Comparison of ENCODE assay signal across 23 cellular contexts in the genomic region with DNA sequence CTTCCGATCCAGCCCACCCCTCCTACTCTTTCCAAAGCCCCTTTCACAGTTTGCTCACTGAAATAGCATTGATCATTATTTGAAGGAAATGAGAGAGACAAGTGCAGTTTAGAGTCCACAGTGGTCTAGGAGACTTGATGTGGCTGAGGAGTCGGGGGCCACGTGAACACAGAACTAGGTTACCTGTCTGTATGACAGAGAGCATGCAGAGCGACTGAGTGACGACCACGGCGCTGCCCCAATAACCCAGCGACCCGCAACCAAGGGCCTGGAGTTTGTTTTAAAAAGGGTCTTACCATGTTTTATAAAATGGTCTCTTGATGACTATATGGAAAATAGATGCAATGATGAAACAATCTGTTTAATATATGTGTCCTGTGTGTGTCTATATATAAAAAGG. TPM values are rescaled to one million over a fixed set of nuclear protein-coding genes. Genes with fewer than 3 reads are reported as not detected.
DNase-seq lines count a peak whose midpoint lies in the region; ATAC-seq, FAIRE-seq and TF ChIP-seq lines count a peak whose summit lies in the region.
"Had no signal": no experiment of that assay in that cellular context is flagged by ENCODE, and none has a peak within 500 bp of the region (broad histone marks: within the 10 kb centered on the region; RNA-seq: fewer than 3 reads in every experiment).

No MANE protein-coding gene starts in this region.

- no peak for ATAC-seq in activated CD8-positive, alpha-beta memory T cell treated with anti-CD3 and anti-CD28 coated beads, Interleukin-2, amount 10 ng/mL, durations not matched to agents 7 days and 5 days
- ATAC-seq in K562: no peak
- no peak for ATAC-seq in stimulated activated naive B cell treated with anti-CD40 and anti-IgM and Interleukin-4, amounts not matched to agents 10 μg/mL and 1 μg/mL and 100 μg/mL, for 72 hours (replicated peaks)
- ATAC-seq: HCT116, Right ventricle myocardium inferior had no signal

- no peak overlapping the region for H2AFZ ChIP-seq in K562 (ENCODE audit: low read depth, low read length)

- CTCF ChIA-PET in activated CD8-positive, alpha-beta memory T cell treated with anti-CD3 and anti-CD28 coated beads, Interleukin-2, amount 10 ng/mL, durations not matched to agents 7 days and 5 days (lab: Charles Lee): no interaction called here
- CTCF ChIA-PET in K562 (lab: Yijun Ruan, JAX; ENCODE audit: low intra/inter-chr PET ratio): no interaction called here

- H3K9ac ChIP-seq in K562 (ENCODE audit: insufficient read depth in 1 of 2, low read depth in 2 of 2, low read length in 2 of 2): no peak overlapping the region

- 87% methylated on average over 3 of the region's 9 CpGs for WGBS in K562 (ENCODE audit: insufficient coverage, low coverage, missing lambda C conversion rate)

- no peaks in the 10 kb centered on the region for H3K27me3 Mint-ChIP-seq in activated CD8-positive, alpha-beta memory T cell treated with anti-CD3 and anti-CD28 coated beads, Interleukin-2, amount 10 ng/mL, durations not matched to agents 7 days and 5 days
- H3K27me3 Mint-ChIP-seq in glutamatergic neuron (ENCODE audit: unreplicated experiment): peaks cover 5% of the 10 kb centered on the region
- H3K27me3 Mint-ChIP-seq in stimulated activated naive B cell treated with anti-CD40 and anti-IgM and Interleukin-4, amounts not matched to agents 10 μg/mL and 1 μg/mL and 100 μg/mL, for 72 hours: no peaks in the 10 kb centered on the region

- H4K20me1 ChIP-seq in K562 (replicated peaks; ENCODE audit: control insufficient read depth, insufficient read depth, low read length): 0 out of 2 replicates have a peak, but pooled peaks cover 4% of the 10 kb centered on the region

- peaks cover 33% of the 10 kb centered on the region for H3K36me3 Mint-ChIP-seq in activated CD8-positive, alpha-beta memory T cell treated with anti-CD3 and anti-CD28 coated beads, Interleukin-2, amount 10 ng/mL, durations not matched to agents 7 days and 5 days
- H3K36me3 Mint-ChIP-seq in glutamatergic neuron (ENCODE audit: unreplicated experiment): peaks cover 23% of the 10 kb centered on the region
- peaks cover 30 to 79% of the 10 kb centered on the region in 2 donors for H3K36me3 Mint-ChIP-seq in stimulated activated naive B cell treated with anti-CD40 and anti-IgM and Interleukin-4, amounts not matched to agents 10 μg/mL and 1 μg/mL and 100 μg/mL, for 72 hours

- intact Hi-C loops in K562 (cut with micrococcal nuclease): no loop called here
- intact Hi-C loops in posterior cingulate gyrus (cut with DNase I): no loop called here

- H3K9me3 Mint-ChIP-seq in activated CD8-positive, alpha-beta memory T cell treated with anti-CD3 and anti-CD28 coated beads, Interleukin-2, amount 10 ng/mL, durations not matched to agents 7 days and 5 days (ENCODE audit: low read depth): no peaks in the 10 kb centered on the region
- H3K9me3 Mint-ChIP-seq in glutamatergic neuron (ENCODE audit: unreplicated experiment): peaks cover 17% of the 10 kb centered on the region
- H3K9me3 Mint-ChIP-seq in stimulated activated naive B cell treated with anti-CD40 and anti-IgM and Interleukin-4, amounts not matched to agents 10 μg/mL and 1 μg/mL and 100 μg/mL, for 72 hours: no peaks in the 10 kb centered on the region

- peak; percentile 41 for DNase-seq in activated CD8-positive, alpha-beta memory T cell treated with anti-CD3 and anti-CD28 coated beads for 24 hours
- DNase-seq in activated CD8-positive, alpha-beta memory T cell treated with anti-CD3 and anti-CD28 coated beads, Interleukin-2, amount 10 ng/mL, durations not matched to agents 7 days and 5 days: no peak
- DNase-seq in K562 (ENCODE audit: extremely low read depth in 1 of 4, low spot score in 3 of 4) (no peak), glutamatergic neuron (no peak), ACHN (no peak), posterior cingulate gyrus (no peak)
- DNase-seq in stimulated activated CD8-positive, alpha-beta memory T cell treated with anti-CD3 and anti-CD28 coated beads, Interleukin-4, amount 100 ng/mL, for 48 hours: peak; percentile 16
- DNase-seq in stimulated activated naive B cell treated with anti-CD40 and anti-IgM and Interleukin-4, amounts not matched to agents 10 μg/mL and 1 μg/mL and 100 μg/mL, for 72 hours: no peak
- DNase-seq: COR-L47, DMS 273 treated with DMSO at 0.1 percent for 48 hours, DND-41, MM.1S, NCI-H1092 treated with DMSO at 0.1 percent for 48 hours, NCI-H146, NCI-H2029 treated with DMSO at 0.1 percent for 48 hours, NCI-H2171 treated with DMSO at 0.1 percent for 48 hours, NCI-H446 treated with DMSO at 0.1 percent for 48 hours, NCI-H748 treated with DMSO at 0.1 percent for 48 hours had no signal

- H3K36me3 ChIP-seq in K562 (ENCODE audit: control insufficient read depth, insufficient read depth, low read length): peaks cover 86% of the 10 kb centered on the region; the same call in 2 of the 3 replicates

- no peak overlapping the region for H3K4me3 ChIP-seq in K562

- no peak for TF ChIP-seq EP300 in K562 (IDR thresholded peaks at IDR 0.05; ENCODE audit: low read length)

- H3K9me3 ChIP-seq in K562 (replicated peaks; ENCODE audit: control insufficient read depth, insufficient read depth, low read depth, low read length): no peaks in the 10 kb centered on the region

- TF ChIP-seq POLR2A in K562 (conservative IDR thresholded peaks at IDR 0.05): no peak

- no peak overlapping the region for H3K4me3 Mint-ChIP-seq in activated CD8-positive, alpha-beta memory T cell treated with anti-CD3 and anti-CD28 coated beads, Interleukin-2, amount 10 ng/mL, durations not matched to agents 7 days and 5 days
- peak overlapping the region; percentile 1 for H3K4me3 Mint-ChIP-seq in glutamatergic neuron (ENCODE audit: unreplicated experiment)
- H3K4me3 Mint-ChIP-seq in stimulated activated naive B cell treated with anti-CD40 and anti-IgM and Interleukin-4, amounts not matched to agents 10 μg/mL and 1 μg/mL and 100 μg/mL, for 72 hours: no peak overlapping the region
- H3K4me3 Mint-ChIP-seq: CD14-positive monocyte had no signal

- TSS peak; percentile 60 for BruUV-seq in K562 (replicated peaks; lab: Mats Ljungman, UMichigan)

- H3K9me1 ChIP-seq in K562 (ENCODE audit: control insufficient read depth, insufficient read depth, low read length): no peaks in the 10 kb centered on the region

- POLR2A ChIA-PET in K562 (lab: Yijun Ruan, JAX): interaction anchor here (1.3 kb wide), 1 partner anchor 12 kb away, joined by 4 read pairs; no protein-coding TSS in a partner anchor

- in situ Hi-C loops in K562 (cut with MboI) (no loop called here), ACHN (cut with HindIII; ENCODE audit: low pct_ligation_motif_present, low pct_unique_long_range_greater_than_20kb, low sequenced_read_pairs) (no loop called here)

- no peaks in the 10 kb centered on the region for H3K27me3 ChIP-seq in K562 (ENCODE audit: control insufficient read depth in 2 of 2, insufficient read depth in 2 of 2, low read length in 2 of 2)

- no peaks in the 10 kb centered on the region for H3K4me1 ChIP-seq in K562 (replicated peaks in 1 of 2; ENCODE audit: control insufficient read depth in 2 of 2, insufficient read depth in 2 of 2, low read length in 2 of 2)

- H3K27ac ChIP-seq in K562 (ENCODE audit: extremely low read depth, low read depth, low read length): no peak overlapping the region
- H3K27ac ChIP-seq: 22Rv1 had no signal

- H3K4me2 ChIP-seq in K562 (ENCODE audit: insufficient read depth, low read length): no peak overlapping the region

- H3K4me1 Mint-ChIP-seq in activated CD8-positive, alpha-beta memory T cell treated with anti-CD3 and anti-CD28 coated beads, Interleukin-2, amount 10 ng/mL, durations not matched to agents 7 days and 5 days: no peaks in the 10 kb centered on the region
- H3K4me1 Mint-ChIP-seq in glutamatergic neuron (ENCODE audit: low read depth, unreplicated experiment): peaks cover 4% of the 10 kb centered on the region
- H3K4me1 Mint-ChIP-seq in stimulated activated naive B cell treated with anti-CD40 and anti-IgM and Interleukin-4, amounts not matched to agents 10 μg/mL and 1 μg/mL and 100 μg/mL, for 72 hours: no peaks in the 10 kb centered on the region
- H3K4me1 Mint-ChIP-seq: CD14-positive monocyte had no signal

- no peak overlapping the region for H3K27ac Mint-ChIP-seq in activated CD8-positive, alpha-beta memory T cell treated with anti-CD3 and anti-CD28 coated beads, Interleukin-2, amount 10 ng/mL, durations not matched to agents 7 days and 5 days
- no peak overlapping the region for H3K27ac Mint-ChIP-seq in glutamatergic neuron (ENCODE audit: unreplicated experiment)
- no peak overlapping the region for H3K27ac Mint-ChIP-seq in stimulated activated naive B cell treated with anti-CD40 and anti-IgM and Interleukin-4, amounts not matched to agents 10 μg/mL and 1 μg/mL and 100 μg/mL, for 72 hours

- TF ChIP-seq RAD21 in K562 (CRISPR knock-in tag; conservative IDR thresholded peaks at IDR 0.05 in 1 of 2, IDR thresholded peaks at IDR 0.05 in 1 of 2): no peak

- TF ChIP-seq CTCF in K562 (IDR thresholded peaks at IDR 0.05 in 2 of 3, conservative IDR thresholded peaks at IDR 0.05 in 1 of 3; ENCODE audit: insufficient read depth in 2 of 3, low read depth in 1 of 3, low read length in 3 of 3): no peak
- no peak for TF ChIP-seq CTCF in glutamatergic neuron (IDR thresholded peaks at IDR 0.05; ENCODE audit: partially characterized antibody, unreplicated experiment)

- FAIRE-seq in K562 (lab: Jason Lieb, UNC): no peak
- FAIRE-seq: RCC 7860 had no signal

- no peaks in the 10 kb centered on the region for H3K79me2 ChIP-seq in K562 (ENCODE audit: control insufficient read depth, insufficient read depth, low read length)

RNA-seq across cellular contexts. Expression of a gene that starts 39.5 kb away (rescaled TPM):
- total RNA-seq in activated CD8-positive, alpha-beta memory T cell treated with anti-CD3 and anti-CD28 coated beads, Interleukin-2, amount 10 ng/mL, durations not matched to agents 7 days and 5 days: 10 to 100 TPM; 58.8 to 59.0 TPM
- total RNA-seq in K562 (2011; cell fraction: chromatin; rRNA removed; ENCODE audit: low replicate concordance): 67.3 and 150 TPM in 2 replicates
- 50.3 and 51.5 TPM in 2 replicates for total RNA-seq in K562 (2011; cell fraction: nucleolus; rRNA removed)
- 71.7 and 72.9 TPM in 2 replicates for total RNA-seq in K562 (2011; cell fraction: nucleoplasm; rRNA removed)
- total RNA-seq in K562 (2014; rRNA removed) (17.3 and 19.0 TPM in 2 replicates), K562 (2014; rRNA removed; fragmentation: Illumina TruSeq; extraction: Trizol) (21.1 and 25.3 TPM in 2 replicates), K562 (2015; rRNA removed; fragmentation: Illumina TruSeq; extraction: Trizol) (22.7 and 23.7 TPM in 2 replicates), K562 (2021) (23.5 and 26.6 TPM in 2 replicates), glutamatergic neuron (ENCODE audit: unreplicated experiment) (51.7 TPM)
- polyA plus RNA-seq in K562 (2011; rRNA removed) (29.1 and 30.5 TPM in 2 replicates), K562 (2014; fragmentation: Illumina TruSeq; extraction: Trizol) (26.9 and 28.6 TPM in 2 replicates), K562 (2014; fragmentation: Nextera tagmentation; extraction: Ambion mirVana) (1 to 10 TPM in 1 of 2 experiments, under 1 TPM in 1; 0.86 to 2.0 TPM), K562 (2014; rRNA removed) (29.2 and 38.7 TPM in 2 replicates)
- polyA plus RNA-seq in K562 (2011; cell fraction: cytosol; rRNA removed): 29.5 and 36.3 TPM in 2 replicates
- 70.1 and 75.1 TPM in 2 replicates for polyA plus RNA-seq in K562 (2011; cell fraction: nucleus; rRNA removed)
- 19.6 and 20.6 TPM in 2 replicates for polyA plus RNA-seq in K562 (2012)
- polyA minus RNA-seq in K562 (2011; rRNA and poly(A)+ RNA removed): 29.0 and 31.7 TPM in 2 replicates
- polyA minus RNA-seq in K562 (2011; cell fraction: cytosol; rRNA and poly(A)+ RNA removed): 10.7 and 14.2 TPM in 2 replicates
- polyA minus RNA-seq in K562 (2011; cell fraction: nucleus; rRNA and poly(A)+ RNA removed): 28.3 and 50.1 TPM in 2 replicates

Comparison
In these comparisons a context has a peak if more than half of its experiments do, and no peak if none do; other contexts are left out.
1. DNase-seq: peak in activated CD8-positive, alpha-beta memory T cell treated with anti-CD3 and anti-CD28 coated beads for 24 hours (single experiment) and stimulated activated CD8-positive, alpha-beta memory T cell treated with anti-CD3 and anti-CD28 coated beads, Interleukin-4, amount 100 ng/mL, for 48 hours (single experiment); none in activated CD8-positive, alpha-beta memory T cell treated with anti-CD3 and anti-CD28 coated beads, Interleukin-2, amount 10 ng/mL, durations not matched to agents 7 days and 5 days (single experiment), K562 (0 of 4), glutamatergic neuron (single experiment), stimulated activated naive B cell treated with anti-CD40 and anti-IgM and Interleukin-4, amounts not matched to agents 10 μg/mL and 1 μg/mL and 100 μg/mL, for 72 hours (single experiment), ACHN (single experiment) and posterior cingulate gyrus (0 of 10).